Comparison of ENCODE assay signal across 34 cellular contexts in genomic region chr5:98723061-98723460, GRCh38.
"Had no signal": no experiment of that assay in that cellular context is flagged by ENCODE, and none has a peak within 500 bp of the region (broad histone marks: within the 10 kb centered on the region; RNA-seq: fewer than 3 reads in every experiment).

No MANE protein-coding gene starts in this region.

- H3K4me1 Mint-ChIP-seq: activated B cell treated with CpG ODN at 0.5 μM for 24 hours; activated CD4-positive, alpha-beta T cell treated with anti-CD3 and anti-CD28 coated beads, Interleukin-2, amount 10 ng/mL, durations not matched to agents 24 days and 14 days; activated naive CD8-positive, alpha-beta T cell treated with anti-CD3 and anti-CD28 coated beads for 36 hours; activated T-helper 17 cell treated with anti-CD3 and anti-CD28 coated beads, Interleukin-2, amount 50 U/mL, for 72 hours had no signal

- H3K27me3 Mint-ChIP-seq: activated CD4-positive, alpha-beta T cell treated with anti-CD3 and anti-CD28 coated beads, Interleukin-2, amount 10 ng/mL, durations not matched to agents 24 days and 14 days had no signal

- H3K9me3 Mint-ChIP-seq: activated CD4-positive, alpha-beta T cell treated with anti-CD3 and anti-CD28 coated beads, Interleukin-2, amount 10 ng/mL, durations not matched to agents 24 days and 14 days; activated T-helper 1 cell treated with anti-CD3 and anti-CD28 coated beads, Interleukin-12 subunit alpha, Interleukin-12 subunit beta, Interleukin-2, Interleukin-4 antibody, amounts not matched to agents 30 ng/mL and 10 ng/mL and 1 ng/mL, durations not matched to agents 14 hours and 24 hours and 36 hours; activated T-helper 17 cell treated with anti-CD3 and anti-CD28 coated beads, Interleukin-2, amount 50 U/mL, for 72 hours had no signal

- H3K4me3 Mint-ChIP-seq: activated B cell treated with CpG ODN at 0.5 μM for 24 hours; activated CD4-positive, alpha-beta memory T cell treated with anti-CD3 and anti-CD28 coated beads for 36 hours; activated CD4-positive, alpha-beta T cell treated with anti-CD3 and anti-CD28 coated beads, Interleukin-2, amount 10 ng/mL, durations not matched to agents 24 days and 14 days; activated CD8-positive, alpha-beta T cell treated with anti-CD3 and anti-CD28 coated beads for 36 hours; activated naive CD4-positive, alpha-beta T cell treated with anti-CD3 and anti-CD28 coated beads for 36 hours; activated naive CD8-positive, alpha-beta T cell treated with anti-CD3 and anti-CD28 coated beads for 36 hours; activated T-cell treated with anti-CD3 and anti-CD28 coated beads, Interleukin-2, amount 50 U/mL, for 4 hours; activated T-cell treated with anti-CD3 and anti-CD28 coated beads, Interleukin-2, amount 50 U/mL, for 72 hours; activated T-helper 1 cell treated with anti-CD3 and anti-CD28 coated beads, Interleukin-12 subunit alpha, Interleukin-12 subunit beta, Interleukin-2, Interleukin-4 antibody, amounts not matched to agents 30 ng/mL and 10 ng/mL and 1 ng/mL, durations not matched to agents 14 hours and 24 hours and 36 hours; activated T-helper 17 cell treated with anti-CD3 and anti-CD28 coated beads, Interleukin-2, amount 50 U/mL, for 72 hours; T-helper 1 cell treated with Interleukin-12 subunit alpha and Interleukin-12 subunit beta and Interleukin-4 antibody, amounts not matched to agents 30 μg/mL and 1 μg/mL, for 36 hours; T-helper 2 cell treated with Interferon-gamma antibody and Interleukin-4, amounts not matched to agents 5 μg/mL and 100 μg/mL, for 36 hours had no signal

- H3K4me1 ChIP-seq: adrenal gland, body of pancreas, breast epithelium had no signal

- H3K27ac Mint-ChIP-seq: activated B cell treated with CpG ODN at 0.5 μM for 24 hours; activated CD4-positive, alpha-beta memory T cell treated with anti-CD3 and anti-CD28 coated beads for 36 hours; activated CD4-positive, alpha-beta T cell treated with anti-CD3 and anti-CD28 coated beads, Interleukin-2, amount 10 ng/mL, durations not matched to agents 24 days and 14 days; activated CD8-positive, alpha-beta T cell treated with anti-CD3 and anti-CD28 coated beads for 36 hours; activated naive CD4-positive, alpha-beta T cell treated with anti-CD3 and anti-CD28 coated beads for 36 hours; activated naive CD4-positive, alpha-beta T cell treated with anti-CD3 and anti-CD28 coated beads, Interleukin-2, amount 50 U/mL, for 72 hours; activated naive CD8-positive, alpha-beta T cell treated with anti-CD3 and anti-CD28 coated beads for 36 hours; activated T-cell treated with anti-CD3 and anti-CD28 coated beads, Interleukin-2, amount 50 U/mL, for 72 hours; activated T-helper 1 cell treated with anti-CD3 and anti-CD28 coated beads, Interleukin-12 subunit alpha, Interleukin-12 subunit beta, Interleukin-2, Interleukin-4 antibody, amounts not matched to agents 30 ng/mL and 10 ng/mL and 1 ng/mL, durations not matched to agents 14 hours and 24 hours and 36 hours; activated T-helper 17 cell treated with anti-CD3 and anti-CD28 coated beads, Interleukin-2, amount 50 U/mL, for 72 hours; T-helper 1 cell treated with Interleukin-12 subunit alpha and Interleukin-12 subunit beta and Interleukin-4 antibody, amounts not matched to agents 30 μg/mL and 1 μg/mL, for 36 hours; T-helper 2 cell treated with Interferon-gamma antibody and Interleukin-4, amounts not matched to agents 5 μg/mL and 100 μg/mL, for 36 hours had no signal

- H3K36me3 ChIP-seq: adrenal gland, brain microvascular endothelial cell, breast epithelium had no signal

- H3K4me3 ChIP-seq: adrenal gland, body of pancreas, breast epithelium had no signal

- H3K27ac ChIP-seq: adrenal gland, body of pancreas, brain microvascular endothelial cell, breast epithelium, VCaP had no signal

- H3K27me3 ChIP-seq: adrenal gland, body of pancreas, brain microvascular endothelial cell, breast epithelium had no signal

- H3K36me3 Mint-ChIP-seq: activated CD4-positive, alpha-beta memory T cell treated with anti-CD3 and anti-CD28 coated beads for 36 hours; activated naive CD4-positive, alpha-beta T cell treated with anti-CD3 and anti-CD28 coated beads, Interleukin-2, amount 50 U/mL, for 72 hours had no signal

- H3K9me3 ChIP-seq: adrenal gland, body of pancreas, breast epithelium had no signal

- DNase-seq: activated B cell treated with CpG ODN at 0.5 μM for 24 hours; activated CD4-positive, alpha-beta memory T cell treated with anti-CD3 and anti-CD28 coated beads for 36 hours; activated CD4-positive, alpha-beta T cell treated with anti-CD3 and anti-CD28 coated beads for 4 hours; activated CD4-positive, alpha-beta T cell treated with anti-CD3 and anti-CD28 coated beads, Interleukin-2, amount 10 ng/mL, durations not matched to agents 24 days and 14 days; activated CD4-positive, alpha-beta T cell treated with anti-CD3 and anti-CD28 coated beads, Interleukin-2, amount 50 U/mL, for 1 hour; activated CD4-positive, alpha-beta T cell treated with anti-CD3 and anti-CD28 coated beads, Interleukin-2, amount 50 U/mL, for 4 hours; activated CD4-positive, CD25-positive, alpha-beta regulatory T cell treated with anti-CD3 and anti-CD28 coated beads, Interleukin-2, amount 50 U/mL, for 72 hours; activated CD8-positive, alpha-beta memory T cell treated with anti-CD3 and anti-CD28 coated beads, Interleukin-2, amount 50 U/mL, for 4 hours; activated CD8-positive, alpha-beta T cell treated with anti-CD3 and anti-CD28 coated beads for 36 hours; activated effector memory CD4-positive, alpha-beta T cell treated with anti-CD3 and anti-CD28 coated beads, Interleukin-2, amount 50 U/mL, for 16 hours; activated gamma-delta T cell treated with Interleukin-2 at 50 U/mL for 16 hours; activated naive CD4-positive, alpha-beta T cell; activated naive CD4-positive, alpha-beta T cell treated with anti-CD3 and anti-CD28 coated beads for 36 hours; activated naive CD4-positive, alpha-beta T cell treated with anti-CD3 and anti-CD28 coated beads, Interleukin-2, amount 50 U/mL, for 16 hours; activated naive CD8-positive, alpha-beta T cell treated with anti-CD3 and anti-CD28 coated beads for 36 hours; activated T-cell treated with anti-CD3 and anti-CD28 coated beads for 4 hours; activated T-cell treated with anti-CD3 and anti-CD28 coated beads, Interleukin-2, amount 50 U/mL, for 1 hour; activated T-cell treated with anti-CD3 and anti-CD28 coated beads, Interleukin-2, amount 50 U/mL, for 4 hours; activated T-cell treated with anti-CD3 and anti-CD28 coated beads, Interleukin-2, amount 50 U/mL, for 72 hours; adrenal gland; amniotic stem cell; aorta; body of pancreas; brain microvascular endothelial cell; central memory CD4-positive, alpha-beta T cell; T-helper 2 cell; T-helper 9 cell had no signal
